Comparison of ENCODE assay signal across 8 cellular contexts in genomic region chr18:63367241-63367953, GRCh38. TPM values are rescaled to one million over a fixed set of nuclear protein-coding genes. Genes with fewer than 3 reads are reported as not detected.
DNase-seq lines count a peak whose midpoint lies in the region; ATAC-seq and TF ChIP-seq lines count a peak whose summit lies in the region.

No MANE protein-coding gene starts in this region.

- CTCF ChIA-PET in activated B cell treated with CpG ODN at 0.5 μM for 24 hours (lab: Charles Lee): interaction anchor here (0.9 to 1.3 kb wide), 2 partner anchors 72 to 351 kb away, joined by 3 to 4 read pairs; no protein-coding TSS in a partner anchor

- H3K36me3 Mint-ChIP-seq in activated B cell treated with CpG ODN at 0.5 μM for 24 hours (ENCODE audit: low read depth): peaks cover under 1% of the 10 kb centered on the region

- no peaks in the 10 kb centered on the region for H3K9me3 Mint-ChIP-seq in activated B cell treated with CpG ODN at 0.5 μM for 24 hours

- peak overlapping the region; percentile 71 for H3K27ac Mint-ChIP-seq in activated B cell treated with CpG ODN at 0.5 μM for 24 hours

- H3K4me1 Mint-ChIP-seq in activated B cell treated with CpG ODN at 0.5 μM for 24 hours: peaks cover 23% of the 10 kb centered on the region

- DNase-seq in AG08396 (ENCODE audit: low spot score) (peak; percentile 97), NCI-H2227 (lab: John Stamatoyannopoulos, UW; ENCODE audit: unreplicated experiment) (peak; percentile 99), activated B cell treated with CpG ODN at 0.5 μM for 24 hours (peak; percentile 88), inferior parietal cortex (ENCODE audit: extremely low spot score) (peak; percentile 91), smooth muscle cell of the brain vasculature (ENCODE audit: low read depth, low spot score) (peak; percentile 95)
- peak; percentile 78 for DNase-seq in central memory CD4-positive, alpha-beta T cell

- intact Hi-C loops in activated B cell treated with CpG ODN at 0.5 μM for 24 hours (cut with micrococcal nuclease): loop anchor here (1.0 to 5.0 kb wide), 5 partner anchors 47 to 1180 kb away; partner anchors contain the start of genes PHLPP1, PIGN, RELCH and VPS4B

- POLR2A ChIA-PET in activated B cell treated with CpG ODN at 0.5 μM for 24 hours (lab: Charles Lee): interaction anchor here (0.6 to 4.3 kb wide), 5 partner anchors 20 to 864 kb away, joined by 3 to 41 read pairs (median 3); partner anchors contain the start of gene VPS4B

- H3K4me3 Mint-ChIP-seq in activated B cell treated with CpG ODN at 0.5 μM for 24 hours: peak overlapping the region; percentile 88

- no peaks in the 10 kb centered on the region for H3K27me3 Mint-ChIP-seq in activated B cell treated with CpG ODN at 0.5 μM for 24 hours

- ATAC-seq in GM18909 (IDR thresholded peaks at IDR 0.05; ENCODE audit: poor library complexity, unreplicated experiment) (peak; percentile 88), HG03159 (IDR thresholded peaks at IDR 0.05; ENCODE audit: unreplicated experiment) (peak; percentile 83), activated B cell treated with CpG ODN at 0.5 μM for 24 hours (ENCODE audit: low read depth) (peak; percentile 92)

- TF ChIP-seq CTCF in activated B cell treated with CpG ODN at 0.5 μM for 24 hours (IDR thresholded peaks at IDR 0.05): no peak

RNA-seq across cellular contexts. Expression of gene KDSR, which starts 0.4 kb away (rescaled TPM):
- total RNA-seq in activated B cell treated with CpG ODN at 0.5 μM for 24 hours: 15.0 and 15.3 TPM in 2 replicates

RNA-seq across cellular contexts. Expression of gene BCL2, which starts 47.8 kb away (rescaled TPM):
- total RNA-seq in activated B cell treated with CpG ODN at 0.5 μM for 24 hours: 125 and 145 TPM in 2 replicates

RNA-seq across cellular contexts. Expression of gene VPS4B, which starts 54.9 kb away (rescaled TPM):
- total RNA-seq in activated B cell treated with CpG ODN at 0.5 μM for 24 hours: 66.2 and 66.8 TPM in 2 replicates

Comparison
In these comparisons a context has a peak if more than half of its experiments do, and no peak if none do; other contexts are left out.
1. Peak in every context shown above with its lines: DNase-seq and ATAC-seq.